Comparison of ENCODE assay signal across 1 cellular context in the genomic region with DNA sequence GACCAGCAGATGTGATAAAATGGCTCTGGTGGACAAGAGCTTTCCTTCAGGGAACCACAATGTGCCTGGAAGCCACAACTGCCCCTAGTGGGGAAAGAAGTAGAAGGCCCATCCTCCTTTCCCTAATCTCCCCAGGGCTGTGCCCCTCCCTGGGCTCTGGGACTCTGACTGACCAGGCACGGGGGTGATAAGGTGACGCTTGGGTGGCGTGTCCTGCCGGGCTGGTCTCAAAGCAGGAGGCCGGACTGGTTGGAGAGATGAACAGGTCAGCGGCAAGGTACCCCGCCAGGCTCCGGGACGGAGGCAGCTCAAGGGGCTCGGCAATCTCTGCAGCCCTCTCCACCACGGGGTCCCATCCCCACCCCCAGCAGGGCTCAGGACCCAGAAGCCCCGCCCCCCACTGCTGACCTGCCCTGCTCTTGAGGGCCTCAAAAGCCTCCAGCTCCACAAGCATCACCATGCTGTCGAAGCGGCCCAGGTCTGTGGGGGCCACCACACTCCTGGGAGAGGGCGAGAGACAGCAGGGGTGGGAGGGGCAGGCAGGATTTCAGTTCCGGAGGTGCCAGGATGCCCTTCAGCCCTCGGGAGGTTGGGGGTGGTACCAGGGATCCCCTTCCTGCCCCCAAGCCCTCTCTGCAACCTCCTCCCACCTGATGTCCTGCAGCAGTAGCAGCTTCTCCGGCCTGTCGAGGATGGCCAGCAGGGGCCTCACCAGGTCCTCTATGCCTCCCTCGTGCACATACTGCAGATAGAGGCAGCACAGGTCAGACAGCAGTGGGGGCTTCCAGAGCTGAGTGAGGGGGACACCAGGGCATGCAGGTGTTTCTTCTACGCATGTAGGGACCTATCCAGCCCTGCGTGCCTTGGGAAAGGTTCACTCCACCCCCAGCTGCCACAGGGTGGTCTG.
A peak's percentile ranks its signal among the peaks of the same experiment; 100 is the strongest.
TF ChIP-seq lines count a peak whose summit lies in the region.

No MANE protein-coding gene starts in this region.

TF ChIP-seq in K562, 482 proteins besides CTCF, POLR2A, EP300 and RAD21 (continued from another document and continues in another):
- TF ChIP-seq HEY1 (CRISPR knock-in tag; IDR thresholded peaks at IDR 0.05; ENCODE audit: borderline replicate concordance) (no peak), ZNF778 (CRISPR knock-in tag; IDR thresholded peaks at IDR 0.05) (no peak), ZNF830 (CRISPR knock-in tag; IDR thresholded peaks at IDR 0.05) (no peak), GATAD2A (IDR thresholded peaks at IDR 0.05) (no peak), ZNF316 (IDR thresholded peaks at IDR 0.05) (no peak), HNRNPLL (IDR thresholded peaks at IDR 0.05; ENCODE audit: low read depth, low read length, poor library complexity, severe bottlenecking) (no peak), ZNF57 (CRISPR knock-in tag; IDR thresholded peaks at IDR 0.05) (no peak), RCOR1 (IDR thresholded peaks at IDR 0.05; ENCODE audit: borderline replicate concordance in 1 of 2, low read depth in 2 of 2, low read length in 2 of 2) (peak in 1 of 2 experiments; percentile 80; a peak in 2 of 4 replicates), NFIX (CRISPR knock-in tag; IDR thresholded peaks at IDR 0.05; ENCODE audit: low read depth) (no peak), HNRNPH1 (optimal IDR thresholded peaks at IDR 0.05; ENCODE audit: low read depth, low read length) (no peak), DNMT1 (IDR thresholded peaks at IDR 0.05) (no peak), TARDBP (IDR thresholded peaks at IDR 0.05) (peak; percentile 58; the same call in 1 of the 2 replicates), POLR3A (IDR thresholded peaks at IDR 0.05; ENCODE audit: borderline replicate concordance, extremely low read depth, insufficient read depth, insufficient read length) (no peak), NONO (IDR thresholded peaks at IDR 0.05; ENCODE audit: low read depth in 2 of 2, low read length in 1 of 2) (no peak), ZKSCAN3 (CRISPR knock-in tag; IDR thresholded peaks at IDR 0.05) (no peak), ETV5 (CRISPR knock-in tag; IDR thresholded peaks at IDR 0.05; ENCODE audit: low read depth) (no peak), KAT8 (IDR thresholded peaks at IDR 0.05; ENCODE audit: low read depth) (no peak), SRSF3 (IDR thresholded peaks at IDR 0.05; ENCODE audit: insufficient read depth, low read length) (no peak), CXXC5 (CRISPR knock-in tag; IDR thresholded peaks at IDR 0.05) (peak; percentile 60), PTRF (tag; IDR thresholded peaks at IDR 0.05) (no peak), ZNF274 (IDR thresholded peaks at IDR 0.05; ENCODE audit: borderline replicate concordance, low read depth, low read length) (no peak), THRAP3 (IDR thresholded peaks at IDR 0.05; ENCODE audit: borderline replicate concordance) (no peak), ZNF561 (CRISPR knock-in tag; conservative IDR thresholded peaks at IDR 0.05) (no peak), ZNF217 (CRISPR knock-in tag; IDR thresholded peaks at IDR 0.05) (no peak), MED1 (CRISPR knock-in tag; IDR thresholded peaks at IDR 0.05; ENCODE audit: borderline replicate concordance) (no peak), DPF2 (IDR thresholded peaks at IDR 0.05) (0 out of 2 replicates have a peak, but pooled peaks have one; percentile 17), ZNF699 (CRISPR knock-in tag; IDR thresholded peaks at IDR 0.05; ENCODE audit: insufficient replicate concordance) (no peak), NRF1 (conservative IDR thresholded peaks at IDR 0.05 in 1 of 2, IDR thresholded peaks at IDR 0.05 in 1 of 2) (no peak), U2AF1 (optimal IDR thresholded peaks at IDR 0.05; ENCODE audit: low read depth, low read length) (no peak), TCF7 (IDR thresholded peaks at IDR 0.05; ENCODE audit: borderline replicate concordance) (no peak), ZNF445 (CRISPR knock-in tag; IDR thresholded peaks at IDR 0.05; ENCODE audit: low read depth) (no peak), BCL6 (CRISPR knock-in tag; IDR thresholded peaks at IDR 0.05) (no peak), ZBTB7A (IDR thresholded peaks at IDR 0.05; ENCODE audit: borderline replicate concordance, control insufficient read depth, low read depth, low read length) (0 out of 2 replicates have a peak, but pooled peaks have one; percentile 26), ZNF717 (CRISPR knock-in tag; IDR thresholded peaks at IDR 0.05) (no peak), GABPB2 (CRISPR knock-in tag; conservative IDR thresholded peaks at IDR 0.05) (no peak), ZNF507 (tag; conservative IDR thresholded peaks at IDR 0.05) (no peak), TFAM (CRISPR knock-in tag; conservative IDR thresholded peaks at IDR 0.05) (no peak), ZBTB17 (CRISPR knock-in tag; IDR thresholded peaks at IDR 0.05) (no peak)
- TF ChIP-seq, protein P1, sequence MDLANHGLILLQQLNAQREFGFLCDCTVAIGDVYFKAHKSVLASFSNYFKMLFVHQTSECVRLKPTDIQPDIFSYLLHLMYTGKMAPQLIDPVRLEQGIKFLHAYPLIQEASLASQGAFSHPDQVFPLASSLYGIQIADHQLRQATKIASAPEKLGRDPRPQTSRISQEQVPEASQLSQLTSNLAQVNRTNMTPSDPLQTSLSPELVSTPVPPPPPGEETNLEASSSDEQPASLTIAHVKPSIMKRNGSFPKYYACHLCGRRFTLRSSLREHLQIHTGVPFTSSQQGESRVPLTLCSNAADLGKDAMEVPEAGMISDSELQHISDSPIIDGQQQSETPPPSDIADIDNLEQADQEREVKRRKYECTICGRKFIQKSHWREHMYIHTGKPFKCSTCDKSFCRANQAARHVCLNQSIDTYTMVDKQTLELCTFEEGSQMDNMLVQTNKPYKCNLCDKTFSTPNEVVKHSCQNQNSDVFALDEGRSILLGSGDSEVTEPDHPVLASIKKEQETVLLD (IDR thresholded peaks at IDR 0.05) = no peak
- TF ChIP-seq, protein P2, sequence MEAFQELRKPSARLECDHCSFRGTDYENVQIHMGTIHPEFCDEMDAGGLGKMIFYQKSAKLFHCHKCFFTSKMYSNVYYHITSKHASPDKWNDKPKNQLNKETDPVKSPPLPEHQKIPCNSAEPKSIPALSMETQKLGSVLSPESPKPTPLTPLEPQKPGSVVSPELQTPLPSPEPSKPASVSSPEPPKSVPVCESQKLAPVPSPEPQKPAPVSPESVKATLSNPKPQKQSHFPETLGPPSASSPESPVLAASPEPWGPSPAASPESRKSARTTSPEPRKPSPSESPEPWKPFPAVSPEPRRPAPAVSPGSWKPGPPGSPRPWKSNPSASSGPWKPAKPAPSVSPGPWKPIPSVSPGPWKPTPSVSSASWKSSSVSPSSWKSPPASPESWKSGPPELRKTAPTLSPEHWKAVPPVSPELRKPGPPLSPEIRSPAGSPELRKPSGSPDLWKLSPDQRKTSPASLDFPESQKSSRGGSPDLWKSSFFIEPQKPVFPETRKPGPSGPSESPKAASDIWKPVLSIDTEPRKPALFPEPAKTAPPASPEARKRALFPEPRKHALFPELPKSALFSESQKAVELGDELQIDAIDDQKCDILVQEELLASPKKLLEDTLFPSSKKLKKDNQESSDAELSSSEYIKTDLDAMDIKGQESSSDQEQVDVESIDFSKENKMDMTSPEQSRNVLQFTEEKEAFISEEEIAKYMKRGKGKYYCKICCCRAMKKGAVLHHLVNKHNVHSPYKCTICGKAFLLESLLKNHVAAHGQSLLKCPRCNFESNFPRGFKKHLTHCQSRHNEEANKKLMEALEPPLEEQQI (IDR thresholded peaks at IDR 0.05) = no peak
- TF ChIP-seq, protein P3, sequence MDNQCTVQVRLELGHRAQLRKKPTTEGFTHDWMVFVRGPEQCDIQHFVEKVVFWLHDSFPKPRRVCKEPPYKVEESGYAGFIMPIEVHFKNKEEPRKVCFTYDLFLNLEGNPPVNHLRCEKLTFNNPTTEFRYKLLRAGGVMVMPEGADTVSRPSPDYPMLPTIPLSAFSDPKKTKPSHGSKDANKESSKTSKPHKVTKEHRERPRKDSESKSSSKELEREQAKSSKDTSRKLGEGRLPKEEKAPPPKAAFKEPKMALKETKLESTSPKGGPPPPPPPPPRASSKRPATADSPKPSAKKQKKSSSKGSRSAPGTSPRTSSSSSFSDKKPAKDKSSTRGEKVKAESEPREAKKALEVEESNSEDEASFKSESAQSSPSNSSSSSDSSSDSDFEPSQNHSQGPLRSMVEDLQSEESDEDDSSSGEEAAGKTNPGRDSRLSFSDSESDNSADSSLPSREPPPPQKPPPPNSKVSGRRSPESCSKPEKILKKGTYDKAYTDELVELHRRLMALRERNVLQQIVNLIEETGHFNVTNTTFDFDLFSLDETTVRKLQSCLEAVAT (IDR thresholded peaks at IDR 0.05) = no peak
- TF ChIP-seq, protein P4, sequence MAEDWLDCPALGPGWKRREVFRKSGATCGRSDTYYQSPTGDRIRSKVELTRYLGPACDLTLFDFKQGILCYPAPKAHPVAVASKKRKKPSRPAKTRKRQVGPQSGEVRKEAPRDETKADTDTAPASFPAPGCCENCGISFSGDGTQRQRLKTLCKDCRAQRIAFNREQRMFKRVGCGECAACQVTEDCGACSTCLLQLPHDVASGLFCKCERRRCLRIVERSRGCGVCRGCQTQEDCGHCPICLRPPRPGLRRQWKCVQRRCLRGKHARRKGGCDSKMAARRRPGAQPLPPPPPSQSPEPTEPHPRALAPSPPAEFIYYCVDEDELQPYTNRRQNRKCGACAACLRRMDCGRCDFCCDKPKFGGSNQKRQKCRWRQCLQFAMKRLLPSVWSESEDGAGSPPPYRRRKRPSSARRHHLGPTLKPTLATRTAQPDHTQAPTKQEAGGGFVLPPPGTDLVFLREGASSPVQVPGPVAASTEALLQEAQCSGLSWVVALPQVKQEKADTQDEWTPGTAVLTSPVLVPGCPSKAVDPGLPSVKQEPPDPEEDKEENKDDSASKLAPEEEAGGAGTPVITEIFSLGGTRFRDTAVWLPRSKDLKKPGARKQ (CRISPR knock-in tag; IDR thresholded peaks at IDR 0.05) = no peak
- TF ChIP-seq, protein P5, sequence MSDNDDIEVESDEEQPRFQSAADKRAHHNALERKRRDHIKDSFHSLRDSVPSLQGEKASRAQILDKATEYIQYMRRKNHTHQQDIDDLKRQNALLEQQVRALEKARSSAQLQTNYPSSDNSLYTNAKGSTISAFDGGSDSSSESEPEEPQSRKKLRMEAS (CRISPR knock-in tag; IDR thresholded peaks at IDR 0.05) = peak; percentile 26; the same call in 1 of the 2 replicates
- TF ChIP-seq, protein P6, sequence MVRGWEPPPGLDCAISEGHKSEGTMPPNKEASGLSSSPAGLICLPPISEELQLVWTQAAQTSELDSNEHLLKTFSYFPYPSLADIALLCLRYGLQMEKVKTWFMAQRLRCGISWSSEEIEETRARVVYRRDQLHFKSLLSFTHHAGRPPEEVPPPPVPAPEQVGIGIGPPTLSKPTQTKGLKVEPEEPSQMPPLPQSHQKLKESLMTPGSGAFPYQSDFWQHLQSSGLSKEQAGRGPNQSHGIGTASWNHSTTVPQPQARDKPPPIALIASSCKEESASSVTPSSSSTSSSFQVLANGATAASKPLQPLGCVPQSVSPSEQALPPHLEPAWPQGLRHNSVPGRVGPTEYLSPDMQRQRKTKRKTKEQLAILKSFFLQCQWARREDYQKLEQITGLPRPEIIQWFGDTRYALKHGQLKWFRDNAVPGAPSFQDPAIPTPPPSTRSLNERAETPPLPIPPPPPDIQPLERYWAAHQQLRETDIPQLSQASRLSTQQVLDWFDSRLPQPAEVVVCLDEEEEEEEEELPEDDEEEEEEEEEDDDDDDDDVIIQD (CRISPR knock-in tag; IDR thresholded peaks at IDR 0.05) = no peak
- TF ChIP-seq, protein P7, sequence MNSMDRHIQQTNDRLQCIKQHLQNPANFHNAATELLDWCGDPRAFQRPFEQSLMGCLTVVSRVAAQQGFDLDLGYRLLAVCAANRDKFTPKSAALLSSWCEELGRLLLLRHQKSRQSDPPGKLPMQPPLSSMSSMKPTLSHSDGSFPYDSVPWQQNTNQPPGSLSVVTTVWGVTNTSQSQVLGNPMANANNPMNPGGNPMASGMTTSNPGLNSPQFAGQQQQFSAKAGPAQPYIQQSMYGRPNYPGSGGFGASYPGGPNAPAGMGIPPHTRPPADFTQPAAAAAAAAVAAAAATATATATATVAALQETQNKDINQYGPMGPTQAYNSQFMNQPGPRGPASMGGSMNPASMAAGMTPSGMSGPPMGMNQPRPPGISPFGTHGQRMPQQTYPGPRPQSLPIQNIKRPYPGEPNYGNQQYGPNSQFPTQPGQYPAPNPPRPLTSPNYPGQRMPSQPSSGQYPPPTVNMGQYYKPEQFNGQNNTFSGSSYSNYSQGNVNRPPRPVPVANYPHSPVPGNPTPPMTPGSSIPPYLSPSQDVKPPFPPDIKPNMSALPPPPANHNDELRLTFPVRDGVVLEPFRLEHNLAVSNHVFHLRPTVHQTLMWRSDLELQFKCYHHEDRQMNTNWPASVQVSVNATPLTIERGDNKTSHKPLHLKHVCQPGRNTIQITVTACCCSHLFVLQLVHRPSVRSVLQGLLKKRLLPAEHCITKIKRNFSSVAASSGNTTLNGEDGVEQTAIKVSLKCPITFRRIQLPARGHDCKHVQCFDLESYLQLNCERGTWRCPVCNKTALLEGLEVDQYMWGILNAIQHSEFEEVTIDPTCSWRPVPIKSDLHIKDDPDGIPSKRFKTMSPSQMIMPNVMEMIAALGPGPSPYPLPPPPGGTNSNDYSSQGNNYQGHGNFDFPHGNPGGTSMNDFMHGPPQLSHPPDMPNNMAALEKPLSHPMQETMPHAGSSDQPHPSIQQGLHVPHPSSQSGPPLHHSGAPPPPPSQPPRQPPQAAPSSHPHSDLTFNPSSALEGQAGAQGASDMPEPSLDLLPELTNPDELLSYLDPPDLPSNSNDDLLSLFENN (IDR thresholded peaks at IDR 0.05; ENCODE audit: low read depth in 2 of 2, low read length in 2 of 2) = no peak
- TF ChIP-seq, protein P8, sequence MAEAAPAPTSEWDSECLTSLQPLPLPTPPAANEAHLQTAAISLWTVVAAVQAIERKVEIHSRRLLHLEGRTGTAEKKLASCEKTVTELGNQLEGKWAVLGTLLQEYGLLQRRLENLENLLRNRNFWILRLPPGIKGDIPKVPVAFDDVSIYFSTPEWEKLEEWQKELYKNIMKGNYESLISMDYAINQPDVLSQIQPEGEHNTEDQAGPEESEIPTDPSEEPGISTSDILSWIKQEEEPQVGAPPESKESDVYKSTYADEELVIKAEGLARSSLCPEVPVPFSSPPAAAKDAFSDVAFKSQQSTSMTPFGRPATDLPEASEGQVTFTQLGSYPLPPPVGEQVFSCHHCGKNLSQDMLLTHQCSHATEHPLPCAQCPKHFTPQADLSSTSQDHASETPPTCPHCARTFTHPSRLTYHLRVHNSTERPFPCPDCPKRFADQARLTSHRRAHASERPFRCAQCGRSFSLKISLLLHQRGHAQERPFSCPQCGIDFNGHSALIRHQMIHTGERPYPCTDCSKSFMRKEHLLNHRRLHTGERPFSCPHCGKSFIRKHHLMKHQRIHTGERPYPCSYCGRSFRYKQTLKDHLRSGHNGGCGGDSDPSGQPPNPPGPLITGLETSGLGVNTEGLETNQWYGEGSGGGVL (CRISPR knock-in tag; IDR thresholded peaks at IDR 0.05) = no peak
- TF ChIP-seq, protein P9, sequence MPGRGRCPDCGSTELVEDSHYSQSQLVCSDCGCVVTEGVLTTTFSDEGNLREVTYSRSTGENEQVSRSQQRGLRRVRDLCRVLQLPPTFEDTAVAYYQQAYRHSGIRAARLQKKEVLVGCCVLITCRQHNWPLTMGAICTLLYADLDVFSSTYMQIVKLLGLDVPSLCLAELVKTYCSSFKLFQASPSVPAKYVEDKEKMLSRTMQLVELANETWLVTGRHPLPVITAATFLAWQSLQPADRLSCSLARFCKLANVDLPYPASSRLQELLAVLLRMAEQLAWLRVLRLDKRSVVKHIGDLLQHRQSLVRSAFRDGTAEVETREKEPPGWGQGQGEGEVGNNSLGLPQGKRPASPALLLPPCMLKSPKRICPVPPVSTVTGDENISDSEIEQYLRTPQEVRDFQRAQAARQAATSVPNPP (IDR thresholded peaks at IDR 0.05; ENCODE audit: borderline replicate concordance, insufficient read depth, insufficient read length) = no peak
